ENCODE assay signal across 1 cellular context in genomic region chr3:40494698-40495097, GRCh38.
TF ChIP-seq lines count a peak whose summit lies in the region.

No MANE protein-coding gene starts in this region.

TF ChIP-seq in GM23338, 12 proteins besides CTCF, POLR2A, EP300 and RAD21 (continued from another document):
- TF ChIP-seq REST (IDR thresholded peaks at IDR 0.05; ENCODE audit: unreplicated experiment) (no peak), JUNB (IDR thresholded peaks at IDR 0.05; ENCODE audit: unreplicated experiment) (no peak), POLR2AphosphoS5 (IDR thresholded peaks at IDR 0.05; ENCODE audit: low read depth) (no peak), EZH2phosphoT487 (IDR thresholded peaks at IDR 0.05; ENCODE audit: unreplicated experiment) (no peak)
